22 cellular contexts compared by ENCODE assay signal in the genomic region with DNA sequence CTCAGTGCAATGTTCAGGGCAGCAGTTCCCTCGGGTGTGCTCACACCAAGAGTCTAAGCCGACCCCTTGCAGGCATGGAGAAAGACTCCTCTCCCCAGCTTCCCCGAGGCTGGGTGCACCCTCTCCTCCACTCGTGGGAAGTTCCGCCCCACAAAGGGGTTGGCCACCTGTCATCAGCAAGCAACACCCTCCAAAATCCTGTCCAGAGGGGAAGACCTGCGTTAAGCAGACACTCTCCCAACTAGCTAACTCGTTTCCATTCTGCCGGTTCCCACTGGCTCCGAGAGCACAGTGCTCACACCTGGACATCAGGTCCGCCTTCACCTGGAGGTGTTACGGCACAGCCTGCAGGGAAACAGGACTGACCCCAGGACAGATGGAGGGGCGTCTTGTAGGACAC.
"Had no signal": no experiment of that assay in that cellular context is flagged by ENCODE, and none has a peak within 500 bp of the region (broad histone marks: within the 10 kb centered on the region; RNA-seq: fewer than 3 reads in every experiment).

No MANE protein-coding gene starts in this region.

- H3K4me3 Mint-ChIP-seq: immature natural killer cell; naive thymus-derived CD8-positive, alpha-beta T cell had no signal

- H3K9me3 ChIP-seq: left ventricle myocardium inferior, mucosa of descending colon, psoas muscle, stomach, thoracic aorta, transverse colon had no signal

- H3K4me1 Mint-ChIP-seq: immature natural killer cell had no signal

- H3K27ac Mint-ChIP-seq: immature natural killer cell had no signal

- H3K36me3 ChIP-seq: left ventricle myocardium inferior, spleen, stomach, thoracic aorta, transverse colon had no signal

- H3K9ac ChIP-seq: parathyroid adenoma had no signal

- H3K4me3 ChIP-seq: left ventricle myocardium inferior, mucosa of descending colon, psoas muscle, spleen, stomach, thoracic aorta, transverse colon had no signal

- H3K27me3 ChIP-seq: transverse colon had no signal

- ATAC-seq: foreskin keratinocyte; left cardiac atrium; mucosa of descending colon; naive thymus-derived CD8-positive, alpha-beta T cell; psoas muscle; sciatic nerve had no signal

- H2AFZ ChIP-seq: parathyroid adenoma had no signal

- DNase-seq: effector memory CD4-positive, alpha-beta T cell; foreskin keratinocyte; immature natural killer cell; kidney; left cardiac atrium; left ventricle myocardium inferior; mucosa of descending colon; naive thymus-derived CD8-positive, alpha-beta T cell; nucleus accumbens; psoas muscle; retina; spleen; stimulated activated CD4-positive, alpha-beta T cell treated with anti-CD3 and anti-CD28 coated beads, Interleukin-15, amount 100 ng/mL, for 24 hours; stimulated activated CD4-positive, alpha-beta T cell treated with anti-CD3 and anti-CD28 coated beads, Interleukin-1b, Interleukin-23, amount 100 ng/mL, for 48 hours; stimulated activated CD4-positive, alpha-beta T cell treated with anti-CD3 and anti-CD28 coated beads, Interleukin-4, amount 100 ng/mL, for 24 hours; stimulated activated naive CD4-positive, alpha-beta T cell; stomach; substantia nigra; transverse colon had no signal

- H3K27ac ChIP-seq: foreskin keratinocyte, left ventricle myocardium inferior, parathyroid adenoma, psoas muscle, spleen, stomach, thoracic aorta, transverse colon had no signal

- H3K4me1 ChIP-seq: foreskin keratinocyte, left ventricle myocardium inferior, parathyroid adenoma, psoas muscle, spleen, stomach, transverse colon had no signal
